12 cellular contexts compared by ENCODE assay signal in the genomic region with DNA sequence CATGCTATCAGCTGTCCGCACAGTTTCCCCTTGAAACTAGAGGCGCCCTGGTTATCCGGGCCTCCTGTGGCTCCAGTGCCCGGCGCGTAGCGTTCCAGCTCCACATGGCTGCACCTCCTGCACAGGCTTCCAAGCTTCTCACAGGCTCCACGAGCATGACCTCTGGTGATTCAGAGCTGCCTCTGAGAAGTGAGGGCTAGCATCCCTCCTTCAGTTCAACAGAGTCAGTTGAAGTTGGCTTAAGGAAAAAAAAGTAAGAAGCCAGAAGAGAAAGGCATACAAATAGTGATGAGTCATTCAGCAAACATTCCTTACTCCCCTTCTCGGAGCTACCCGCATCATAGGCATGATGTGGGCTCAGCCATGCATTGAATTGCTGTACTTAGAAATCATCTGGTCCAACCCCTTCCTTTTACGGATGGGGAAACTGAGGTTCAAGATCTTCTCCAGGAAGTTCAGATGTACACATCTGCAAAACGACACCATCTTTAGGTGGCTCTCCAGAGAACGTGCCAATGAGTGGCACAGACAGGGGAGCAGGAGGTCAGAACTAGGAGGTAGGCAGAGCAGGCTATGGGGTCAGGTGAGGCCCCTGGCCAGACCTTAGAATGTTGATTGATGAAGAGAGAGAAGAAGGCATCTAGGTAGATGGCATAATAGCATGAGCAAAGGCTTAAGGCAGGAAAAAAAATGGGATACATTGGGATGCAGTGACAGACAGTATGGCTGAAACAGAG.
DNase-seq lines count a peak whose midpoint lies in the region; ATAC-seq and TF ChIP-seq lines count a peak whose summit lies in the region.
"Had no signal": no experiment of that assay in that cellular context is flagged by ENCODE, and none has a peak within 500 bp of the region (broad histone marks: within the 10 kb centered on the region; RNA-seq: fewer than 3 reads in every experiment).

No MANE protein-coding gene starts in this region.

- peaks cover 50 to 70% of the 10 kb centered on the region in 2 donors for H3K4me1 Mint-ChIP-seq in natural killer cell treated with Interleukin-12 subunit alpha and Interleukin-12 subunit beta and Interleukin-15 and Interleukin-18, amount 100 ng/mL, for 72 hours (ENCODE audit: low read depth in 2 of 2)

- DNase-seq in DMS53 treated with DMSO at 0.1 percent for 48 hours (lab: John Stamatoyannopoulos, UW; ENCODE audit: unreplicated experiment) = peak; percentile 86
- peak; percentile 32 for DNase-seq in NCI-H460 (ENCODE audit: extremely low read depth, low read depth)
- DNase-seq in epithelial cell of esophagus (ENCODE audit: low read depth) = peak; percentile 40
- no peak for DNase-seq in natural killer cell treated with Interleukin-12 subunit alpha and Interleukin-12 subunit beta and Interleukin-15 and Interleukin-18, amount 100 ng/mL, for 72 hours (ENCODE audit: low spot score)
- no peak for DNase-seq in SHP77 (lab: John Stamatoyannopoulos, UW)
- DNase-seq in WERI-Rb-1 = no peak
- DNase-seq: activated effector memory CD4-positive, alpha-beta T cell treated with Interleukin-2 at 50 U/mL for 16 hours; gastrocnemius medialis; T-helper 9 cell had no signal

- H3K27ac Mint-ChIP-seq in natural killer cell treated with Interleukin-12 subunit alpha and Interleukin-12 subunit beta and Interleukin-15 and Interleukin-18, amount 100 ng/mL, for 72 hours = peak overlapping the region; percentile 7 to 14

- no peaks in the 10 kb centered on the region for H3K36me3 Mint-ChIP-seq in natural killer cell treated with Interleukin-12 subunit alpha and Interleukin-12 subunit beta and Interleukin-15 and Interleukin-18, amount 100 ng/mL, for 72 hours

- ATAC-seq in natural killer cell treated with Interleukin-12 subunit alpha and Interleukin-12 subunit beta and Interleukin-15 and Interleukin-18, amount 100 ng/mL, for 72 hours = no peak
- ATAC-seq in GM19324 (IDR thresholded peaks at IDR 0.05; ENCODE audit: low FRiP score, unreplicated experiment) = no peak
- no peak for ATAC-seq in GM18870 (IDR thresholded peaks at IDR 0.05; ENCODE audit: unreplicated experiment)
- ATAC-seq: gastrocnemius medialis had no signal

- no peaks in the 10 kb centered on the region for H3K27me3 ChIP-seq in WERI-Rb-1 (ENCODE audit: insufficient read depth, low read depth, severe bottlenecking)
- H3K27me3 ChIP-seq: gastrocnemius medialis had no signal

- H3K27me3 Mint-ChIP-seq in natural killer cell treated with Interleukin-12 subunit alpha and Interleukin-12 subunit beta and Interleukin-15 and Interleukin-18, amount 100 ng/mL, for 72 hours = no peaks in the 10 kb centered on the region

- no peaks in the 10 kb centered on the region for H3K9me3 ChIP-seq in WERI-Rb-1 (ENCODE audit: severe bottlenecking)
- H3K9me3 ChIP-seq: gastrocnemius medialis, neutrophil had no signal

- no peak overlapping the region for H3K27ac ChIP-seq in WERI-Rb-1
- H3K27ac ChIP-seq: gastrocnemius medialis, neutrophil had no signal

- H3K4me3 Mint-ChIP-seq in natural killer cell treated with Interleukin-12 subunit alpha and Interleukin-12 subunit beta and Interleukin-15 and Interleukin-18, amount 100 ng/mL, for 72 hours = peak overlapping the region; percentile 72

- H3K4me3 ChIP-seq in epithelial cell of esophagus (ENCODE audit: low read length) = no peak overlapping the region
- no peak overlapping the region for H3K4me3 ChIP-seq in WERI-Rb-1 (ENCODE audit: low read depth, low read length)
- H3K4me3 ChIP-seq: gastrocnemius medialis had no signal

- TF ChIP-seq CTCF in epithelial cell of esophagus (IDR thresholded peaks at IDR 0.05; ENCODE audit: insufficient read depth, low read depth, low read length, missing control alignments) = no peak
- no peak for TF ChIP-seq CTCF in WERI-Rb-1 (IDR thresholded peaks at IDR 0.05; ENCODE audit: low read depth, low read length)

- no peaks in the 10 kb centered on the region for H3K9me3 Mint-ChIP-seq in natural killer cell treated with Interleukin-12 subunit alpha and Interleukin-12 subunit beta and Interleukin-15 and Interleukin-18, amount 100 ng/mL, for 72 hours

- H3K36me3 ChIP-seq in WERI-Rb-1 = no peaks in the 10 kb centered on the region
- H3K36me3 ChIP-seq: gastrocnemius medialis, neutrophil had no signal

Comparison
In these comparisons a context has a peak if more than half of its experiments do, and no peak if none do; other contexts are left out.
1. DNase-seq: peak in DMS53 treated with DMSO at 0.1 percent for 48 hours (single experiment), NCI-H460 (single experiment) and epithelial cell of esophagus (single experiment); none in natural killer cell treated with Interleukin-12 subunit alpha and Interleukin-12 subunit beta and Interleukin-15 and Interleukin-18, amount 100 ng/mL, for 72 hours (single experiment), SHP77 (0 of 2) and WERI-Rb-1 (single experiment).